In genomic region chr5:68958428-68958827, GRCh38 we compare ENCODE assay signal across 21 cellular contexts.
A peak's percentile ranks its signal among the peaks of the same experiment; 100 is the strongest.
DNase-seq lines count a peak whose midpoint lies in the region; ATAC-seq, FAIRE-seq and TF ChIP-seq lines count a peak whose summit lies in the region.
"Had no signal": no experiment of that assay in that cellular context is flagged by ENCODE, and none has a peak within 500 bp of the region (broad histone marks: within the 10 kb centered on the region; RNA-seq: fewer than 3 reads in every experiment).

No MANE protein-coding gene starts in this region.

- no peak for FAIRE-seq in HepG2 (lab: Jason Lieb, UNC)
- FAIRE-seq: GM12892, H54, K562 had no signal

- H3K36me3 Mint-ChIP-seq in progenitor cell of endocrine pancreas (ENCODE audit: insufficient read depth) = no peaks in the 10 kb centered on the region
- H3K36me3 Mint-ChIP-seq: CD4-positive, CD25-positive, alpha-beta regulatory T cell; CD8-positive, alpha-beta memory T cell had no signal

- no peak overlapping the region for H2AFZ ChIP-seq in HepG2 (ENCODE audit: low read length)
- no peak overlapping the region for H2AFZ ChIP-seq in hepatocyte

- H3K9ac ChIP-seq in liver (ENCODE audit: low read depth in 1 of 2, low read length in 2 of 2) = no peak overlapping the region
- H3K9ac ChIP-seq in HepG2 (ENCODE audit: insufficient read depth, low read depth, low read length) = no peak overlapping the region

- no peaks in the 10 kb centered on the region for H3K79me2 ChIP-seq in HepG2 (ENCODE audit: insufficient read depth, low read length)
- H3K79me2 ChIP-seq in hepatocyte = no peaks in the 10 kb centered on the region

- TF ChIP-seq RAD21 in liver (IDR thresholded peaks at IDR 0.05) (peak; percentile 65 to 66), HepG2 (CRISPR knock-in tag; IDR thresholded peaks at IDR 0.05) (no peak)

- TF ChIP-seq EP300 in HepG2 (IDR thresholded peaks at IDR 0.05; ENCODE audit: low read depth in 2 of 2, low read length in 2 of 2) (no peak), HepG2 (CRISPR knock-in tag; IDR thresholded peaks at IDR 0.05; ENCODE audit: borderline replicate concordance) (no peak)

- TF ChIP-seq CTCF in liver (IDR thresholded peaks at IDR 0.05; ENCODE audit: low read depth, low read length, missing input control) (no peak), HepG2 (CRISPR knock-in tag; IDR thresholded peaks at IDR 0.05) (no peak), hepatocyte (IDR thresholded peaks at IDR 0.05; ENCODE audit: poor library complexity) (no peak), right lobe of liver (IDR thresholded peaks at IDR 0.05) (no peak), uterus (IDR thresholded peaks at IDR 0.05) (no peak), progenitor cell of endocrine pancreas (IDR thresholded peaks at IDR 0.05; ENCODE audit: unreplicated experiment) (no peak)

- peaks cover 4% of the 10 kb centered on the region for H3K27me3 Mint-ChIP-seq in progenitor cell of endocrine pancreas
- H3K27me3 Mint-ChIP-seq: CD8-positive, alpha-beta memory T cell had no signal

- TF ChIP-seq POLR2A in HepG2 (IDR thresholded peaks at IDR 0.05; ENCODE audit: insufficient read depth in 1 of 2, low read depth in 2 of 2, low read length in 2 of 2) = no peak
- no peak for TF ChIP-seq POLR2A in right lobe of liver (IDR thresholded peaks at IDR 0.05)
- TF ChIP-seq POLR2A in uterus (IDR thresholded peaks at IDR 0.05) = no peak

- H3K9me3 Mint-ChIP-seq in progenitor cell of endocrine pancreas (ENCODE audit: low read depth) = no peaks in the 10 kb centered on the region
- H3K9me3 Mint-ChIP-seq: CD8-positive, alpha-beta memory T cell had no signal

- H3K27ac ChIP-seq in liver (ENCODE audit: low read depth in 1 of 2, low read length in 2 of 2) (peak overlapping the region; percentile 1 to 53), HepG2 (ENCODE audit: extremely low read length, insufficient read depth, low read length) (no peak overlapping the region), hepatocyte (peak overlapping the region; percentile 51), right lobe of liver (peak overlapping the region in 1 of 3 donors; percentile 75), uterus (peak overlapping the region; percentile 62)
- H3K27ac ChIP-seq: HL-60 had no signal

- H3K4me2 ChIP-seq in HepG2 (ENCODE audit: low read depth, low read length) = no peak overlapping the region
- no peak overlapping the region for H3K4me2 ChIP-seq in hepatocyte

- H4K20me1 ChIP-seq in HepG2 (ENCODE audit: insufficient read depth, low read length) (no peaks in the 10 kb centered on the region), hepatocyte (ENCODE audit: insufficient read depth, poor library complexity, severe bottlenecking) (no peaks in the 10 kb centered on the region)

- intact Hi-C loops in HepG2 (cut with micrococcal nuclease; ENCODE audit: unreplicated experiment) (no loop called here), right lobe of liver (cut with DNase I) (no loop called here), uterus (cut with DNase I; ENCODE audit: low total_unique reads) (loop anchor here (10.0 kb wide), 1 partner anchor 304 kb away; no protein-coding TSS in a partner anchor)

- no peak overlapping the region for H3K4me3 Mint-ChIP-seq in progenitor cell of endocrine pancreas (ENCODE audit: low read depth)
- H3K4me3 Mint-ChIP-seq: CD4-positive, CD25-positive, alpha-beta regulatory T cell; CD8-positive, alpha-beta memory T cell had no signal

- H3K9me3 ChIP-seq in liver (ENCODE audit: control insufficient read depth in 4 of 4, low read length in 3 of 4) (no peaks in the 10 kb centered on the region), HepG2 (ENCODE audit: low read length) (no peaks in the 10 kb centered on the region), hepatocyte (ENCODE audit: low read depth) (no peaks in the 10 kb centered on the region), right lobe of liver (no peaks in the 10 kb centered on the region), uterus (no peaks in the 10 kb centered on the region)
- H3K9me3 ChIP-seq: BE2C had no signal

- H3K27ac Mint-ChIP-seq in progenitor cell of endocrine pancreas = no peak overlapping the region
- H3K27ac Mint-ChIP-seq: CD8-positive, alpha-beta memory T cell had no signal

- in situ Hi-C loops in HepG2 (cut with HindIII; ENCODE audit: extremely low pct_ligation_motif_present, low pct_unique_long_range_greater_than_20kb) (no loop called here), ACHN (cut with HindIII; ENCODE audit: low pct_ligation_motif_present, low pct_unique_long_range_greater_than_20kb, low sequenced_read_pairs) (no loop called here)

- no peak for ATAC-seq in HepG2
- ATAC-seq in right lobe of liver = peak; percentile 79 to 88 (median 84)
- ATAC-seq: K562 had no signal

- H3K4me3 ChIP-seq in liver (ENCODE audit: low read depth in 1 of 3, low read length in 3 of 3) (no peak overlapping the region), HepG2 (replicated peaks in 1 of 3; ENCODE audit: insufficient read depth in 1 of 3, low read depth in 2 of 3, low read length in 3 of 3) (no peak overlapping the region), hepatocyte (no peak overlapping the region), right lobe of liver (no peak overlapping the region), uterus (no peak overlapping the region)
- H3K4me3 ChIP-seq: K562 had no signal

- WGBS in liver = 27% methylated on average over 1 of the region's 1 CpG
- 0% methylated on average over 1 of the region's 1 CpG for WGBS in HepG2 (ENCODE audit: low lambda C conversion rate)
- WGBS in hepatocyte (ENCODE audit: low lambda C conversion rate, missing lambda C conversion rate) = 90% methylated on average over 1 of the region's 1 CpG
- WGBS in right lobe of liver (ENCODE audit: insufficient coverage, low coverage, low lambda C conversion rate, missing lambda C conversion rate) = no CpG with 5 or more reads among the region's 1 CpG

- H3K4me1 Mint-ChIP-seq in progenitor cell of endocrine pancreas (ENCODE audit: low read depth) = peaks cover 2% of the 10 kb centered on the region
- H3K4me1 Mint-ChIP-seq: CD4-positive, CD25-positive, alpha-beta regulatory T cell; CD8-positive, alpha-beta memory T cell had no signal

- H3K36me3 ChIP-seq in liver (ENCODE audit: control insufficient read depth in 4 of 4, insufficient read depth in 3 of 4, low read depth in 1 of 4, low read length in 3 of 4) (no peaks in the 10 kb centered on the region), HepG2 (replicated peaks in 1 of 2; ENCODE audit: control insufficient read depth in 1 of 2, insufficient read depth in 2 of 2, low read length in 2 of 2) (no peaks in the 10 kb centered on the region), hepatocyte (replicated peaks; ENCODE audit: insufficient read depth, low read depth) (no peaks in the 10 kb centered on the region), right lobe of liver (no peaks in the 10 kb centered on the region), uterus (no peaks in the 10 kb centered on the region)
- H3K36me3 ChIP-seq: BE2C had no signal

- H3K9me2 ChIP-seq in hepatocyte (replicated peaks; ENCODE audit: insufficient read depth) = no peaks in the 10 kb centered on the region

- BruUV-seq in HepG2 (replicated peaks; lab: Mats Ljungman, UMichigan) = no TSS peak

- H3K27me3 ChIP-seq in liver (ENCODE audit: control insufficient read depth in 4 of 4, insufficient read depth in 4 of 4, low read length in 3 of 4) (no peaks in the 10 kb centered on the region), HepG2 (ENCODE audit: control insufficient read depth in 1 of 2, insufficient read depth in 2 of 2, low read length in 2 of 2) (peaks cover 0 to 4% of the 10 kb centered on the region in 2 experiments; a peak in 1 of 5 replicates), hepatocyte (no peaks in the 10 kb centered on the region), right lobe of liver (no peaks in the 10 kb centered on the region), uterus (no peaks in the 10 kb centered on the region)
- H3K27me3 ChIP-seq: BE2C had no signal

- POLR2A ChIA-PET in HepG2 (lab: Yijun Ruan, JAX) = no interaction called here

- DNase-seq in HepG2 (ENCODE audit: low spot score) = no peak
- DNase-seq in hepatocyte (ENCODE audit: low spot score) = no peak
- DNase-seq in right lobe of liver = peak in 2 of 3 donors; percentile 65 to 80
- DNase-seq in uterus = no peak
- no peak for DNase-seq in ACHN
- no peak for DNase-seq in DMS153 treated with DMSO at 0.1 percent for 48 hours (lab: John Stamatoyannopoulos, UW; ENCODE audit: unreplicated experiment)
- no peak for DNase-seq in progenitor cell of endocrine pancreas (ENCODE audit: low spot score, unreplicated experiment)
- DNase-seq: BE2C; C1 segment of cervical spinal cord; CD4-positive, CD25-positive, alpha-beta regulatory T cell; CD8-positive, alpha-beta memory T cell; COR-L47; DMS79; GDM1; HCEC 1CT; IMR-90 had no signal

- H3K4me1 ChIP-seq in liver (ENCODE audit: control insufficient read depth in 4 of 4, insufficient read depth in 4 of 4, low read length in 3 of 4) (peaks cover 4 to 23% (median 18%) of the 10 kb centered on the region in 4 donors), HepG2 (ENCODE audit: insufficient read depth, low read length) (no peaks in the 10 kb centered on the region), hepatocyte (ENCODE audit: insufficient read depth) (peaks cover 14% of the 10 kb centered on the region), right lobe of liver (peaks cover 0 to 35% (median 12%) of the 10 kb centered on the region in 4 donors), uterus (peaks cover 0 to 6% of the 10 kb centered on the region in 2 donors)
- H3K4me1 ChIP-seq: BE2C had no signal

- CTCF ChIA-PET in HepG2 (lab: Yijun Ruan, JAX; ENCODE audit: low intra/inter-chr PET ratio, low total read pairs) = no interaction called here

TF ChIP-seq in liver, 16 proteins besides CTCF, POLR2A, EP300 and RAD21 (continues in another document):
- TF ChIP-seq YY1 (IDR thresholded peaks at IDR 0.05) = peak; percentile 31
- TF ChIP-seq GABPA (IDR thresholded peaks at IDR 0.05 in 1 of 2, conservative IDR thresholded peaks at IDR 0.05 in 1 of 2) = no peak
- TF ChIP-seq HNF4A (conservative IDR thresholded peaks at IDR 0.05) = peak; percentile 32 to 54
- no peak for TF ChIP-seq NR2F2 (IDR thresholded peaks at IDR 0.05)
- TF ChIP-seq FOXA1 (IDR thresholded peaks at IDR 0.05) = no peak
- TF ChIP-seq JUND (IDR thresholded peaks at IDR 0.05) = peak in 1 of 2 donors; percentile 7

TF ChIP-seq in HepG2, 621 proteins besides CTCF, POLR2A, EP300 and RAD21 (continues in another document):
- no peak for TF ChIP-seq ZNF629 (CRISPR knock-in tag; conservative IDR thresholded peaks at IDR 0.05)
- TF ChIP-seq ZMYM2 (CRISPR knock-in tag; IDR thresholded peaks at IDR 0.05) = no peak
- TF ChIP-seq RORA (CRISPR knock-in tag; IDR thresholded peaks at IDR 0.05) = no peak
- no peak for TF ChIP-seq ADNP (CRISPR knock-in tag; IDR thresholded peaks at IDR 0.05)
- TF ChIP-seq ZC3H13 (CRISPR knock-in tag; IDR thresholded peaks at IDR 0.05) = no peak
- TF ChIP-seq ZNF234 (CRISPR knock-in tag; conservative IDR thresholded peaks at IDR 0.05) = no peak

Comparison
In these comparisons a context has a peak if more than half of its experiments do, and no peak if none do; other contexts are left out.
1. DNase-seq: peak in right lobe of liver (2 of 3); none in HepG2 (single experiment), hepatocyte (single experiment), uterus (0 of 2), ACHN (single experiment), DMS153 treated with DMSO at 0.1 percent for 48 hours (single experiment) and progenitor cell of endocrine pancreas (single experiment).